Comparison of ENCODE assay signal across 1 cellular context in genomic region chr4:112637552-112637866, GRCh38.
TF ChIP-seq lines count a peak whose summit lies in the region.

No MANE protein-coding gene starts in this region.

TF ChIP-seq in K562, 482 proteins besides CTCF, POLR2A, EP300 and RAD21:
- TF ChIP-seq SIN3A (IDR thresholded peaks at IDR 0.05; ENCODE audit: borderline replicate concordance in 2 of 2, control insufficient read depth in 1 of 2, low read depth in 2 of 2, low read length in 2 of 2), result peak in 1 of 2 experiments; percentile 70; a peak in 1 of 4 replicates
- TF ChIP-seq ETV5 (CRISPR knock-in tag; IDR thresholded peaks at IDR 0.05; ENCODE audit: low read depth), result peak; percentile 6; the same call in 1 of the 2 replicates
- no peak for TF ChIP-seq RBM15 (IDR thresholded peaks at IDR 0.05; ENCODE audit: insufficient read depth, low read length)
- TF ChIP-seq ZNF780A (CRISPR knock-in tag; IDR thresholded peaks at IDR 0.05), result no peak
- peak; percentile 17; the same call in 1 of the 2 replicates for TF ChIP-seq PHF8 (IDR thresholded peaks at IDR 0.05; ENCODE audit: borderline replicate concordance, low read length)
- TF ChIP-seq NCOR1 (IDR thresholded peaks at IDR 0.05), result 0 out of 2 replicates have a peak, but pooled peaks have one; percentile 5
- TF ChIP-seq HDAC1 (IDR thresholded peaks at IDR 0.05), result no peak
- no peak for TF ChIP-seq NFE2L1 (tag; IDR thresholded peaks at IDR 0.05; ENCODE audit: borderline replicate concordance, low read depth)
- no peak for TF ChIP-seq CHD4 (IDR thresholded peaks at IDR 0.05; ENCODE audit: insufficient read depth, insufficient replicate concordance, low read depth, low read length, poor library complexity, severe bottlenecking)
- no peak for TF ChIP-seq SMAD1 (IDR thresholded peaks at IDR 0.05; ENCODE audit: low read depth, low read length, partially characterized antibody)
- no peak for TF ChIP-seq HIVEP1 (CRISPR knock-in tag; IDR thresholded peaks at IDR 0.05)
- peak in 1 of 2 experiments; percentile 5; a peak in 1 of 4 replicates for TF ChIP-seq FOXA3 (CRISPR knock-in tag; conservative IDR thresholded peaks at IDR 0.05 in 1 of 2, IDR thresholded peaks at IDR 0.05 in 1 of 2)
- TF ChIP-seq NKRF (IDR thresholded peaks at IDR 0.05; ENCODE audit: borderline replicate concordance), result peak; percentile 51; the same call in 1 of the 2 replicates
- TF ChIP-seq TAF7 (tag; IDR thresholded peaks at IDR 0.05), result peak; percentile 17; the same call in 1 of the 2 replicates
- TF ChIP-seq POLR3G (IDR thresholded peaks at IDR 0.05; ENCODE audit: extremely low read depth, insufficient read length, insufficient replicate concordance), result no peak
- TF ChIP-seq HMGN3 (IDR thresholded peaks at IDR 0.05; ENCODE audit: borderline replicate concordance, extremely low read depth, insufficient read length, low read depth, low read length), result peak; percentile 5
- TF ChIP-seq SUPT5H (IDR thresholded peaks at IDR 0.05), result peak; percentile 39; the same call in 1 of the 2 replicates
- TF ChIP-seq HMG20B (CRISPR knock-in tag; IDR thresholded peaks at IDR 0.05), result no peak
- TF ChIP-seq ZNF512 (tag; IDR thresholded peaks at IDR 0.05), result peak; percentile 30; the same call in 1 of the 2 replicates
- 0 out of 2 replicates have a peak, but pooled peaks have one; percentile 20 for TF ChIP-seq MECOM (CRISPR knock-in tag; IDR thresholded peaks at IDR 0.05)
- TF ChIP-seq PBX2 (CRISPR knock-in tag; IDR thresholded peaks at IDR 0.05; ENCODE audit: low read depth), result no peak
- TF ChIP-seq PBX2 (tag; conservative IDR thresholded peaks at IDR 0.05; ENCODE audit: low read depth), result no peak
- TF ChIP-seq POLR2H (tag; IDR thresholded peaks at IDR 0.05; ENCODE audit: low read depth), result peak; percentile 25; the same call in 1 of the 2 replicates
- no peak for TF ChIP-seq ADNP (tag; IDR thresholded peaks at IDR 0.05)
TF ChIP-seq in K562: peak in this region for 12.
